ENCODE assay signal across 1 cellular context in the genomic region with DNA sequence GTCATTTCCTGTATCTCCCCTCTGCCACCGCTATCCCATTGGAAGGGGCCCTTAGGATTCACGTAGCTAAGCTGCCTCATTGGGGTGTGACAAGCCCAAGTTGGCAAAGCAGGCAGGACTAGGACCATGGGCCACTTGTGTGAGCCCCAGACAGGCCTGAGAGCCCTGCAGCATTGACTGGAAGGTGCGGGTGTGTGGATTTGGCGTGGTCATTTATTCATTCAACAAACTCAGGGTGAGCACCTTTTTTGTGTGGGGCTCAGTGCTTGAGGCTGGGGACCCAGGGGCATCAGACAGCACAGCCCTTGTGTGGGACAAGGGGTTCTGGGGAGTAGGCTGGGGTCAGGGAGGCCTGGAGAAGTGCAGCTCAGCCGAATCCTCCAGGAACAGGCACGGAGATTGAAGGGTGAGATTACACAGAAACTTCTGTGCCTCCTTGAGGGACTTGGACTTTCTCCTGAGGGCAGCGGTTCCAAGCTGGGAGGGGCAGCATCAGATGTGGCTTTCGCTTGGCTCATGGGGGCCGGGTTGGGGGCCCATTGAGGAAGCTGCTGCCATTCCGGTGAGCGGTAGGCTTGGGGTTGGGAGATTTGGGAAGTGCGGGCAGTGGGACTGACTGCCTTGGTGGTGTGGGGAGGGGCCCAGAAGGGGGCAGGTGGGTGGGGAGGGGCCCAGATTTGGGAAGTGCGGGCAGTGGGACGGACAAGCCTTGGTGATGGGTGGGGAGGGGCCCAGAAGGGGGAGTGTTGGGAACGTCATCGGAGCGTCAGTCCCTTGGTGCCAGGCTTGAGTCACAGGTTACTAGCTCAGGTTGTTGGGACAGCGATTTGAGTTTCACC.
TF ChIP-seq lines count a peak whose summit lies in the region.

No MANE protein-coding gene starts in this region.

TF ChIP-seq in H1, 55 proteins besides CTCF, POLR2A, EP300 and RAD21:
- TF ChIP-seq CEBPB (IDR thresholded peaks at IDR 0.05; ENCODE audit: low read depth, low read length) (no peak), SAP30 (IDR thresholded peaks at IDR 0.05; ENCODE audit: insufficient read depth, insufficient replicate concordance, low read length) (no peak), CBX8 (IDR thresholded peaks at IDR 0.05; ENCODE audit: borderline replicate concordance, low read depth, low read length) (no peak), CBX5 (IDR thresholded peaks at IDR 0.05; ENCODE audit: low read depth, low read length) (no peak), GTF2F1 (IDR thresholded peaks at IDR 0.05; ENCODE audit: borderline replicate concordance, low read depth, low read length) (no peak), SP4 (IDR thresholded peaks at IDR 0.05; ENCODE audit: low read length) (no peak), KDM5A (IDR thresholded peaks at IDR 0.05; ENCODE audit: low read length) (no peak), KDM1A (IDR thresholded peaks at IDR 0.05; ENCODE audit: borderline replicate concordance, low read length) (no peak), SUZ12 (IDR thresholded peaks at IDR 0.05; ENCODE audit: low read length) (no peak), RBBP5 (IDR thresholded peaks at IDR 0.05; ENCODE audit: borderline replicate concordance, low read depth, low read length) (no peak), SIX5 (IDR thresholded peaks at IDR 0.05; ENCODE audit: low read depth, low read length) (no peak), NANOG (IDR thresholded peaks at IDR 0.05; ENCODE audit: insufficient read depth, low read depth, low read length, poor library complexity, severe bottlenecking) (no peak), KDM4A (IDR thresholded peaks at IDR 0.05; ENCODE audit: low read depth, low read length, severe bottlenecking) (no peak), EZH2 (IDR thresholded peaks at IDR 0.05; ENCODE audit: low read depth, low read length, severe bottlenecking) (no peak), RFX5 (IDR thresholded peaks at IDR 0.05; ENCODE audit: borderline replicate concordance, low read depth, low read length) (no peak), POLR2AphosphoS5 (IDR thresholded peaks at IDR 0.05; ENCODE audit: low read depth, low read length) (no peak), RXRA (IDR thresholded peaks at IDR 0.05; ENCODE audit: insufficient read depth, low read depth, low read length) (no peak), TAF1 (IDR thresholded peaks at IDR 0.05; ENCODE audit: low read depth, low read length) (no peak)
